8 cellular contexts compared by ENCODE assay signal in genomic region chrX:47311857-47312774, GRCh38. TPM values are rescaled to one million over a fixed set of nuclear protein-coding genes. Genes with fewer than 3 reads are reported as not detected.
DNase-seq lines count a peak whose midpoint lies in the region; ATAC-seq and TF ChIP-seq lines count a peak whose summit lies in the region.

No MANE protein-coding gene starts in this region.

- ATAC-seq in stimulated activated naive CD8-positive, alpha-beta T cell treated with anti-CD3 and anti-CD28 coated beads, Interleukin-15, Interleukin-2, amounts not matched to agents 100 U/mL and 50 U/mL, for 24 hours, result peak; percentile 55

- no peak overlapping the region for H3K4ac ChIP-seq in mesenchymal stem cell (ENCODE audit: low read depth in 1 of 2, low read length in 2 of 2)

- H3K36me3 ChIP-seq in WERI-Rb-1, result no peaks in the 10 kb centered on the region
- no peaks in the 10 kb centered on the region for H3K36me3 ChIP-seq in mesenchymal stem cell (ENCODE audit: control insufficient read depth in 1 of 2, insufficient read depth in 2 of 2, low read depth in 1 of 2, low read length in 2 of 2)

- H3K79me1 ChIP-seq in mesenchymal stem cell (replicated peaks; ENCODE audit: low read length, poor library complexity, severe bottlenecking), result no peaks in the 10 kb centered on the region

- H3K9ac ChIP-seq in mesenchymal stem cell (ENCODE audit: low read length), result no peak overlapping the region

- H2AK5ac ChIP-seq in mesenchymal stem cell (ENCODE audit: low read length, severe bottlenecking), result no peak overlapping the region

- no peak overlapping the region for H2AFZ ChIP-seq in mesenchymal stem cell (ENCODE audit: low read depth, low read length)

- no peak overlapping the region for H4K91ac ChIP-seq in mesenchymal stem cell (ENCODE audit: low read length)

- DNase-seq in EH (ENCODE audit: low read depth) (peak; percentile 65), KBM-7 (peak; percentile 88), WERI-Rb-1 (peak; percentile 59), coronary artery (ENCODE audit: low spot score) (no peak), mesenchymal stem cell (peak; percentile 51), GM19240 (ENCODE audit: insufficient read length, low spot score) (no peak), SHP77 (lab: John Stamatoyannopoulos, UW) (no peak)
- peak; percentile 26 for DNase-seq in stimulated activated naive CD8-positive, alpha-beta T cell treated with anti-CD3 and anti-CD28 coated beads, Interleukin-15, Interleukin-2, amounts not matched to agents 100 U/mL and 50 U/mL, for 24 hours

- no peak overlapping the region for H4K8ac ChIP-seq in mesenchymal stem cell (ENCODE audit: low read length)

- no peak overlapping the region for H3K14ac ChIP-seq in mesenchymal stem cell (ENCODE audit: low read length in 2 of 2)

- H3K9me3 ChIP-seq in WERI-Rb-1 (ENCODE audit: severe bottlenecking) (no peaks in the 10 kb centered on the region), mesenchymal stem cell (ENCODE audit: control insufficient read depth, low read length) (no peaks in the 10 kb centered on the region)

- H3K23ac ChIP-seq in mesenchymal stem cell (ENCODE audit: low read length in 2 of 2), result no peak overlapping the region

- no peak overlapping the region for H3K18ac ChIP-seq in mesenchymal stem cell (ENCODE audit: low read depth in 1 of 2, low read length in 2 of 2)

- H2BK120ac ChIP-seq in mesenchymal stem cell (ENCODE audit: low read depth, low read length), result no peak overlapping the region

- WGBS in mesenchymal stem cell, result 46% methylated on average over 16 of the region's 19 CpGs

- H3K27me3 ChIP-seq in WERI-Rb-1 (ENCODE audit: insufficient read depth, low read depth, severe bottlenecking) (peaks cover 5% of the 10 kb centered on the region), mesenchymal stem cell (ENCODE audit: control insufficient read depth in 1 of 2, insufficient read depth in 1 of 2, low read length in 2 of 2) (peaks cover 0 to 42% of the 10 kb centered on the region in 2 experiments)

- H2BK5ac ChIP-seq in mesenchymal stem cell (ENCODE audit: low read depth, low read length, poor library complexity, severe bottlenecking), result no peak overlapping the region

- H3K4me3 ChIP-seq in WERI-Rb-1 (ENCODE audit: low read depth, low read length), result no peak overlapping the region
- no peak overlapping the region for H3K4me3 ChIP-seq in coronary artery
- no peak overlapping the region for H3K4me3 ChIP-seq in mesenchymal stem cell (ENCODE audit: insufficient read depth in 1 of 2, low read depth in 1 of 2, low read length in 2 of 2)

- in situ Hi-C loops in KBM-7 (cut with MboI; ENCODE audit: low pct_unique_long_range_greater_than_20kb, low sequenced_read_pairs), result no loop called here

- no peaks in the 10 kb centered on the region for H3K4me1 ChIP-seq in mesenchymal stem cell (ENCODE audit: control insufficient read depth, insufficient read depth, low read depth, low read length)

- H3K27ac ChIP-seq in WERI-Rb-1 (no peak overlapping the region), coronary artery (no peak overlapping the region), mesenchymal stem cell (ENCODE audit: low read length, poor library complexity, severe bottlenecking) (no peak overlapping the region)

- TF ChIP-seq CTCF in WERI-Rb-1 (IDR thresholded peaks at IDR 0.05; ENCODE audit: low read depth, low read length) (peak; percentile 62), coronary artery (IDR thresholded peaks at IDR 0.05) (peak; percentile 18)

- H2BK15ac ChIP-seq in mesenchymal stem cell (ENCODE audit: low read depth, poor library complexity, severe bottlenecking), result no peak overlapping the region

- H2BK12ac ChIP-seq in mesenchymal stem cell (ENCODE audit: low read length in 2 of 2), result no peak overlapping the region

- no peak overlapping the region for H3K4me2 ChIP-seq in mesenchymal stem cell (ENCODE audit: low read length, poor library complexity, severe bottlenecking)

RNA-seq across cellular contexts. Expression of gene ZNF157, which starts 58.3 kb away (rescaled TPM):
- polyA plus RNA-seq in mesenchymal stem cell (2013, experiment 1 of 2), result 0.03 TPM
- polyA plus RNA-seq in mesenchymal stem cell (2013, experiment 2 of 2), result 0.01 TPM

Comparison
In these comparisons a context has a peak if more than half of its experiments do, and no peak if none do; other contexts are left out.
1. DNase-seq: peak in EH (single experiment), KBM-7 (single experiment), WERI-Rb-1 (single experiment), mesenchymal stem cell (single experiment) and stimulated activated naive CD8-positive, alpha-beta T cell treated with anti-CD3 and anti-CD28 coated beads, Interleukin-15, Interleukin-2, amounts not matched to agents 100 U/mL and 50 U/mL, for 24 hours (single experiment); none in coronary artery (single experiment), GM19240 (single experiment) and SHP77 (0 of 2).